In genomic region chr22:22896601-22897000, GRCh38 we compare ENCODE assay signal across 20 cellular contexts. TPM values are rescaled to one million over a fixed set of nuclear protein-coding genes. Genes with fewer than 3 reads are reported as not detected.
DNase-seq lines count a peak whose midpoint lies in the region; ATAC-seq, FAIRE-seq and TF ChIP-seq lines count a peak whose summit lies in the region.
"Had no signal": no experiment of that assay in that cellular context is flagged by ENCODE, and none has a peak within 500 bp of the region (broad histone marks: within the 10 kb centered on the region; RNA-seq: fewer than 3 reads in every experiment).

No MANE protein-coding gene starts in this region.

- no peak for ATAC-seq in naive B cell (ENCODE audit: low read depth in 2 of 2)
- ATAC-seq: GM12878, SK-N-SH treated with all-trans-retinoic acid at 6 μM for 48 hours had no signal

- H3K4me1 Mint-ChIP-seq in naive B cell: peaks cover 75 to 89% (median 79%) of the 10 kb centered on the region in 3 donors
- H3K4me1 Mint-ChIP-seq in activated T-helper 2 cell treated with anti-CD3 and anti-CD28 coated beads, Interferon-gamma antibody, Interleukin-2, Interleukin-4, amounts not matched to agents 10 μg/mL and 5 μg/mL and 100 μg/mL, durations not matched to agents 14 hours and 24 hours and 36 hours (ENCODE audit: low read depth): no peaks in the 10 kb centered on the region

- H3K9me3 ChIP-seq in BLaER1 (no peaks in the 10 kb centered on the region), SJCRH30 (replicated peaks) (no peaks in the 10 kb centered on the region)

- DNase-seq in GM12891 (ENCODE audit: insufficient read length, low spot score): no peak
- no peak for DNase-seq in SJCRH30
- no peak for DNase-seq in naive B cell
- DNase-seq in substantia nigra (lab: John Stamatoyannopoulos, UW): no peak
- DNase-seq in NCI-H128 (lab: John Stamatoyannopoulos, UW; ENCODE audit: unreplicated experiment): no peak
- no peak for DNase-seq in activated T-helper 2 cell treated with anti-CD3 and anti-CD28 coated beads, Interferon-gamma antibody, Interleukin-2, Interleukin-4, amounts not matched to agents 10 μg/mL and 5 μg/mL and 100 μg/mL, durations not matched to agents 14 hours and 24 hours and 36 hours (ENCODE audit: low spot score)
- DNase-seq: ACHN, AML-193, GDM1, GOT3, MV-4-11, NCI-H1417 treated with DMSO at 0.1 percent for 48 hours, NCI-H2029 treated with DMSO at 0.1 percent for 48 hours, NCI-H510A, NCI-H82, SHP77 had no signal

- H3K27me3 ChIP-seq in BLaER1 (no peaks in the 10 kb centered on the region), SJCRH30 (no peaks in the 10 kb centered on the region)

- peak overlapping the region in 5 of 6 donors; percentile 53 to 87 (median 71) for H3K27ac Mint-ChIP-seq in naive B cell
- no peak overlapping the region for H3K27ac Mint-ChIP-seq in activated T-helper 2 cell treated with anti-CD3 and anti-CD28 coated beads, Interferon-gamma antibody, Interleukin-2, Interleukin-4, amounts not matched to agents 10 μg/mL and 5 μg/mL and 100 μg/mL, durations not matched to agents 14 hours and 24 hours and 36 hours

- H3K27ac ChIP-seq in BLaER1 (peak overlapping the region; percentile 96), SJCRH30 (peak overlapping the region; percentile 82), substantia nigra (ENCODE audit: low read depth, low read length, poor library complexity, severe bottlenecking) (no peak overlapping the region)

- H3K9ac ChIP-seq in BLaER1: no peak overlapping the region

- H3K36me3 Mint-ChIP-seq in naive B cell: peaks cover 23 to 36% of the 10 kb centered on the region in 2 donors
- no peaks in the 10 kb centered on the region for H3K36me3 Mint-ChIP-seq in activated T-helper 2 cell treated with anti-CD3 and anti-CD28 coated beads, Interferon-gamma antibody, Interleukin-2, Interleukin-4, amounts not matched to agents 10 μg/mL and 5 μg/mL and 100 μg/mL, durations not matched to agents 14 hours and 24 hours and 36 hours (ENCODE audit: low read depth)

- peak; percentile 70 for FAIRE-seq in GM12891 (lab: Jason Lieb, UNC)
- FAIRE-seq: GM12878, RCC 7860 had no signal

- no peaks in the 10 kb centered on the region for H3K27me3 Mint-ChIP-seq in naive B cell
- peaks cover 27% of the 10 kb centered on the region for H3K27me3 Mint-ChIP-seq in activated T-helper 2 cell treated with anti-CD3 and anti-CD28 coated beads, Interferon-gamma antibody, Interleukin-2, Interleukin-4, amounts not matched to agents 10 μg/mL and 5 μg/mL and 100 μg/mL, durations not matched to agents 14 hours and 24 hours and 36 hours (ENCODE audit: low read depth)

- H3K36me3 ChIP-seq in BLaER1: peaks cover 32% of the 10 kb centered on the region
- no peaks in the 10 kb centered on the region; the same call in 1 of the 2 replicates for H3K36me3 ChIP-seq in SJCRH30

- intact Hi-C loops in activated T-helper 2 cell treated with anti-CD3 and anti-CD28 coated beads, Interferon-gamma antibody, Interleukin-2, Interleukin-4, amounts not matched to agents 10 μg/mL and 5 μg/mL and 100 μg/mL, durations not matched to agents 14 hours and 24 hours and 36 hours (cut with micrococcal nuclease): no loop called here

- no peak overlapping the region for H3K4me3 ChIP-seq in BLaER1
- H3K4me3 ChIP-seq in SJCRH30: no peak overlapping the region
- H3K4me3 ChIP-seq: GM12878 had no signal

- peaks cover 91% of the 10 kb centered on the region for H4K20me1 ChIP-seq in BLaER1

- H3K4me1 ChIP-seq in BLaER1 (peaks cover 96% of the 10 kb centered on the region), SJCRH30 (peaks cover 47% of the 10 kb centered on the region)

- peaks cover 0 to 2% (median 0%) of the 10 kb centered on the region in 7 donors for H3K9me3 Mint-ChIP-seq in naive B cell
- no peaks in the 10 kb centered on the region for H3K9me3 Mint-ChIP-seq in activated T-helper 2 cell treated with anti-CD3 and anti-CD28 coated beads, Interferon-gamma antibody, Interleukin-2, Interleukin-4, amounts not matched to agents 10 μg/mL and 5 μg/mL and 100 μg/mL, durations not matched to agents 14 hours and 24 hours and 36 hours

- no peak for TF ChIP-seq POLR2A in GM12891 (IDR thresholded peaks at IDR 0.05; ENCODE audit: low read depth, low read length)

- peak overlapping the region; percentile 95 for H3K4me2 ChIP-seq in BLaER1

- H3K4me3 Mint-ChIP-seq in naive B cell: peak overlapping the region; percentile 5 to 100 (median 95)
- H3K4me3 Mint-ChIP-seq in activated T-helper 2 cell treated with anti-CD3 and anti-CD28 coated beads, Interferon-gamma antibody, Interleukin-2, Interleukin-4, amounts not matched to agents 10 μg/mL and 5 μg/mL and 100 μg/mL, durations not matched to agents 14 hours and 24 hours and 36 hours (ENCODE audit: low read depth): no peak overlapping the region

TF ChIP-seq in GM12891, 5 proteins besides CTCF, POLR2A, EP300 and RAD21:
- TF ChIP-seq POLR2AphosphoS5 (IDR thresholded peaks at IDR 0.05; ENCODE audit: low read depth, low read length): no peak
- no peak for TF ChIP-seq TAF1 (IDR thresholded peaks at IDR 0.05; ENCODE audit: low read depth, low read length)
- no peak for TF ChIP-seq POU2F2 (IDR thresholded peaks at IDR 0.05; ENCODE audit: low read depth, low read length)

RNA-seq across cellular contexts. Expression of gene IGLL5, which starts 9.0 kb away (rescaled TPM):
- polyA plus RNA-seq in GM12891 (2012; ENCODE audit: low read depth, missing spikeins): 28.1 TPM
- 0.94 and 1.0 TPM in 2 replicates for total RNA-seq in SJCRH30 (2014; rRNA removed; shearing (Covaris generic))
- polyA plus RNA-seq in naive B cell (ENCODE audit: low read depth in 6 of 6): 100 to 1,000 TPM; 233 to 640 (median 475) TPM
- not detected in 2 replicates for total RNA-seq in activated T-helper 2 cell treated with anti-CD3 and anti-CD28 coated beads, Interferon-gamma antibody, Interleukin-2, Interleukin-4, amounts not matched to agents 10 μg/mL and 5 μg/mL and 100 μg/mL, durations not matched to agents 14 hours and 24 hours and 36 hours
- total RNA-seq: GM12878 had no signal
- polyA plus RNA-seq: GM12878 had no signal
